28 cellular contexts compared by ENCODE assay signal in genomic region chr19:55320844-55321419, GRCh38. TPM values are rescaled to one million over a fixed set of nuclear protein-coding genes. Genes with fewer than 3 reads are reported as not detected.
DNase-seq lines count a peak whose midpoint lies in the region; ATAC-seq, FAIRE-seq and TF ChIP-seq lines count a peak whose summit lies in the region.
"Had no signal": no experiment of that assay in that cellular context is flagged by ENCODE, and none has a peak within 500 bp of the region (broad histone marks: within the 10 kb centered on the region; RNA-seq: fewer than 3 reads in every experiment).

No MANE protein-coding gene starts in this region.

- ATAC-seq in left cardiac atrium = no peak
- ATAC-seq: CD8-positive, alpha-beta T cell; GM12878 had no signal

- H3K23me2 ChIP-seq in H1 (ENCODE audit: low read depth, low read length) = peaks cover 2% of the 10 kb centered on the region; the same call in 1 of the 2 replicates

- FAIRE-seq in H1 (lab: Jason Lieb, UNC) = no peak
- FAIRE-seq: GM12878, K562, RCC 7860 had no signal

- TF ChIP-seq RAD21 in H1 (IDR thresholded peaks at IDR 0.05 in 1 of 2, conservative IDR thresholded peaks at IDR 0.05 in 1 of 2; ENCODE audit: low read depth in 2 of 2, low read length in 2 of 2) = no peak

- no peak for TF ChIP-seq EP300 in H1 (IDR thresholded peaks at IDR 0.05; ENCODE audit: borderline replicate concordance in 1 of 2, low read depth in 2 of 2, low read length in 2 of 2)

- no peak overlapping the region for H2BK12ac ChIP-seq in H1 (ENCODE audit: low read depth, low read length)

- peak overlapping the region in 6 of 11 experiments; percentile 4 to 75 (median 58); a peak in 7 of 22 replicates for H3K9ac ChIP-seq in BLaER1 treated with 17β-estradiol and CSF1 and Interleukin-3, amounts not matched to agents 10 nM and 100 nM
- no peak overlapping the region for H3K9ac ChIP-seq in H1 (replicated peaks in 1 of 4; ENCODE audit: extremely low read depth in 1 of 4, low read depth in 3 of 4, low read length in 3 of 4)
- H3K9ac ChIP-seq in colonic mucosa (ENCODE audit: low read depth in 2 of 2, low read length in 2 of 2) = peak overlapping the region in 1 of 2 donors; percentile 50
- H3K9ac ChIP-seq: SK-N-SH had no signal

- DNase-seq in H1 (ENCODE audit: low read depth in 1 of 2, low spot score in 2 of 2) (no peak), colonic mucosa (no peak), UCSD-AML1 (lab: John Stamatoyannopoulos, UW; ENCODE audit: unreplicated experiment) (no peak), left cardiac atrium (no peak)
- DNase-seq in effector CD4-positive, alpha-beta T cell = no peak
- DNase-seq: C1 segment of cervical spinal cord; CD8-positive, alpha-beta T cell; DMS 273 treated with DMSO at 0.1 percent for 48 hours; DMS79; EL; GDM1; GOT3; Kasumi-1; MG63; NCI-H2029; NCI-H69; OCI-M1; SK-N-SH; SW 1271 had no signal

- no peak overlapping the region for H2BK120ac ChIP-seq in H1 (replicated peaks; ENCODE audit: low read depth, low read length)

- no peaks in the 10 kb centered on the region for H3K27me3 ChIP-seq in BLaER1 treated with 17β-estradiol and CSF1 and Interleukin-3, amounts not matched to agents 10 nM and 100 nM
- H3K27me3 ChIP-seq in H1 (replicated peaks in 1 of 4; ENCODE audit: control insufficient read depth in 3 of 4, extremely low read depth in 1 of 4, insufficient read depth in 3 of 4, low read length in 3 of 4) (no peaks in the 10 kb centered on the region), muscle layer of duodenum (ENCODE audit: low read depth, low read length) (peaks cover 3% of the 10 kb centered on the region), colonic mucosa (no peaks in the 10 kb centered on the region)
- H3K27me3 ChIP-seq: MG63 had no signal

- H2AFZ ChIP-seq in H1 (ENCODE audit: low read length) = no peak overlapping the region

- POLR2A ChIA-PET in HEK293 (lab: Yijun Ruan, JAX) = interaction anchor here (1.1 to 3.3 kb wide), 6 partner anchors 18 to 87 kb away, joined by 3 to 21 read pairs (median 4); partner anchors contain the start of genes KMT5C, PPP6R1 and UBE2S
- POLR2A ChIA-PET in H1 (lab: Charles Lee; ENCODE audit: partially characterized antibody) = interaction anchor here (0.6 to 4.3 kb wide), 12 partner anchors 8 to 174 kb away, joined by 3 to 23 read pairs (median 4); partner anchors contain the start of genes KMT5C and UBE2S

- no peak overlapping the region for H2AK5ac ChIP-seq in H1 (ENCODE audit: low read depth, low read length)

- intact Hi-C loops in colonic mucosa (cut with DNase I) (no loop called here), left cardiac atrium (cut with DNase I) (no loop called here)

- H3K79me1 ChIP-seq in H1 (ENCODE audit: low read depth, low read length) = no peaks in the 10 kb centered on the region

- H3K4me3 ChIP-seq in BLaER1 treated with 17β-estradiol and CSF1 and Interleukin-3, amounts not matched to agents 10 nM and 100 nM = peak overlapping the region in 4 of 10 experiments; percentile 18 to 63 (median 50); a peak in 5 of 20 replicates
- H3K4me3 ChIP-seq in HEK293 (ENCODE audit: low read depth, low read length) (no peak overlapping the region), H1 (ENCODE audit: extremely low read depth in 1 of 4, insufficient read depth in 2 of 4, low read depth in 3 of 4, low read length in 4 of 4) (no peak overlapping the region), muscle layer of duodenum (ENCODE audit: low read depth in 1 of 2, low read length in 2 of 2) (peak overlapping the region in 1 of 2 donors; percentile 37), colonic mucosa (no peak overlapping the region)
- H3K4me3 ChIP-seq: GM12878, K562, MG63 had no signal

- peak overlapping the region in 3 of 11 experiments; percentile 31 to 81 (median 80); a peak in 4 of 22 replicates for H3K27ac ChIP-seq in BLaER1 treated with 17β-estradiol and CSF1 and Interleukin-3, amounts not matched to agents 10 nM and 100 nM
- H3K27ac ChIP-seq in HEK293 (ENCODE audit: extremely low read depth, low read depth, low read length) (no peak overlapping the region), H1 (ENCODE audit: low read depth, low read length) (no peak overlapping the region), muscle layer of duodenum (ENCODE audit: low read length) (peak overlapping the region; percentile 67), colonic mucosa (no peak overlapping the region)

- no peak overlapping the region for H3K4ac ChIP-seq in H1 (replicated peaks; ENCODE audit: insufficient read length, low read depth, low read length)

- no peaks in the 10 kb centered on the region for H3K79me2 ChIP-seq in H1 (ENCODE audit: control insufficient read depth in 1 of 2, insufficient read depth in 2 of 2, low read length in 2 of 2)

- no peak overlapping the region for H3K23ac ChIP-seq in H1 (ENCODE audit: insufficient read length)

- no peak for TF ChIP-seq POLR2A in H1 (IDR thresholded peaks at IDR 0.05; ENCODE audit: control extremely low read depth in 1 of 2, low read depth in 2 of 2, low read length in 2 of 2)

- H2BK5ac ChIP-seq in H1 (ENCODE audit: low read depth, low read length) = no peak overlapping the region

- no peak overlapping the region for H2BK15ac ChIP-seq in H1 (ENCODE audit: low read length)

- peak overlapping the region; percentile 58; the same call in 1 of the 2 replicates for H4K8ac ChIP-seq in H1 (ENCODE audit: extremely low read depth, insufficient read depth, low read length)

- CTCF ChIA-PET in HEK293 (lab: Yijun Ruan, JAX) (interaction anchor here (0.7 to 6.6 kb wide), 5 partner anchors 19 to 519 kb away, joined by 3 to 41 read pairs (median 3); partner anchors contain the start of gene KMT5C), H1 (lab: Charles Lee; ENCODE audit: partially characterized antibody) (interaction anchor here (0.7 to 2.7 kb wide), 10 partner anchors 9 to 110 kb away, joined by 3 to 18 read pairs (median 7); partner anchors contain the start of gene TMEM238)

- peaks cover 48 to 59% (median 52%) of the 10 kb centered on the region in 10 experiments for H3K4me1 ChIP-seq in BLaER1 treated with 17β-estradiol and CSF1 and Interleukin-3, amounts not matched to agents 10 nM and 100 nM
- H3K4me1 ChIP-seq in HEK293 (ENCODE audit: control insufficient read depth, insufficient read depth, low read length) (no peaks in the 10 kb centered on the region), H1 (replicated peaks in 1 of 4; ENCODE audit: control insufficient read depth in 3 of 4, insufficient read depth in 4 of 4, low read length in 3 of 4) (peaks cover 0 to 10% (median 5%) of the 10 kb centered on the region in 4 experiments; a peak in 6 of 7 replicates), muscle layer of duodenum (ENCODE audit: control insufficient read depth in 1 of 2, insufficient read depth in 2 of 2, low read length in 2 of 2) (no peaks in the 10 kb centered on the region), colonic mucosa (no peaks in the 10 kb centered on the region)

- no peak overlapping the region for H3K56ac ChIP-seq in H1 (replicated peaks; ENCODE audit: insufficient read length, low read depth, low read length)

- peak overlapping the region; percentile 58 to 97 (median 82) for H3K4me2 ChIP-seq in BLaER1 treated with 17β-estradiol and CSF1 and Interleukin-3, amounts not matched to agents 10 nM and 100 nM
- no peak overlapping the region; a peak in 1 of 4 replicates for H3K4me2 ChIP-seq in H1 (ENCODE audit: insufficient read depth in 1 of 2, low read depth in 2 of 2, low read length in 2 of 2)
- H3K4me2 ChIP-seq: SK-N-SH had no signal

- no peak overlapping the region for H4K5ac ChIP-seq in H1 (ENCODE audit: insufficient read length, low read depth, low read length)

- peaks cover 0 to 27% (median 0%) of the 10 kb centered on the region in 11 experiments; a peak in 3 of 22 replicates for H4K20me1 ChIP-seq in BLaER1 treated with 17β-estradiol and CSF1 and Interleukin-3, amounts not matched to agents 10 nM and 100 nM
- H4K20me1 ChIP-seq in H1 (replicated peaks in 1 of 2; ENCODE audit: control insufficient read depth in 1 of 2, insufficient read depth in 2 of 2, low read length in 2 of 2) = no peaks in the 10 kb centered on the region

- no peak for TF ChIP-seq CTCF in HEK293 (tag by site-specific recombination; IDR thresholded peaks at IDR 0.05)
- TF ChIP-seq CTCF in H1 (IDR thresholded peaks at IDR 0.05; ENCODE audit: control extremely low read depth in 1 of 3, insufficient read depth in 1 of 3, low read depth in 1 of 3, low read length in 3 of 3) = no peak
- TF ChIP-seq CTCF in colonic mucosa (IDR thresholded peaks at IDR 0.05) = no peak

- no peak overlapping the region for H4K91ac ChIP-seq in H1 (replicated peaks; ENCODE audit: insufficient read length, low read length)

- peaks cover 0 to 5% (median 0%) of the 10 kb centered on the region in 11 experiments; a peak in 1 of 22 replicates for H3K9me3 ChIP-seq in BLaER1 treated with 17β-estradiol and CSF1 and Interleukin-3, amounts not matched to agents 10 nM and 100 nM (replicated peaks in 1 of 11)
- H3K9me3 ChIP-seq in HEK293 (ENCODE audit: control insufficient read depth, insufficient read depth, low read depth, low read length) (no peaks in the 10 kb centered on the region), H1 (ENCODE audit: insufficient read depth in 2 of 2, low read depth in 1 of 2, low read length in 1 of 2) (no peaks in the 10 kb centered on the region), muscle layer of duodenum (ENCODE audit: control insufficient read depth in 1 of 2, low read length in 2 of 2) (no peaks in the 10 kb centered on the region), colonic mucosa (no peaks in the 10 kb centered on the region)
- H3K9me3 ChIP-seq: MG63, SK-N-SH had no signal

- no peak overlapping the region for H3K14ac ChIP-seq in H1 (ENCODE audit: insufficient read length)

- H3K18ac ChIP-seq in H1 (ENCODE audit: extremely low read depth, low read length) = no peak overlapping the region

- H3K36me3 ChIP-seq in BLaER1 treated with 17β-estradiol and CSF1 and Interleukin-3, amounts not matched to agents 10 nM and 100 nM = peaks cover 0 to 48% (median 0%) of the 10 kb centered on the region in 11 experiments; a peak in 9 of 22 replicates
- H3K36me3 ChIP-seq in HEK293 (ENCODE audit: control insufficient read depth in 2 of 2, insufficient read depth in 1 of 2, low read length in 2 of 2) (no peaks in the 10 kb centered on the region), H1 (ENCODE audit: control insufficient read depth in 2 of 4, insufficient read depth in 4 of 4, low read length in 3 of 4) (no peaks in the 10 kb centered on the region), muscle layer of duodenum (ENCODE audit: control insufficient read depth in 1 of 2, insufficient read depth in 2 of 2, low read length in 2 of 2) (no peaks in the 10 kb centered on the region), colonic mucosa (no peaks in the 10 kb centered on the region)
- H3K36me3 ChIP-seq: MG63 had no signal

- H2BK20ac ChIP-seq in H1 (ENCODE audit: low read length) = no peak overlapping the region

- WGBS in H1 (ENCODE audit: extremely low coverage in 1 of 2, insufficient coverage in 1 of 2, insufficient read length in 1 of 2, insufficient replicate concordance in 2 of 2, low coverage in 1 of 2, low lambda C conversion rate in 2 of 2, missing lambda C conversion rate in 1 of 2), 2 experiments = 89% methylated on average over 6 of the region's 8 CpGs; no CpG with 5 or more reads in 1 of the 2 experiments

RNA-seq across cellular contexts. Expression of gene TMEM150B, which starts 4.2 kb away (rescaled TPM):
- 0.88 and 0.91 TPM in 2 replicates for total RNA-seq in H1 (2021; fragmentation: NEBNext Ultra II Directional; extraction: Animal tissue kit (Norgen Biotek cat#: 25700))
- 0.41 and 0.46 TPM in 2 replicates for polyA plus RNA-seq in H1 (2011; rRNA removed)
- 0.39 TPM for polyA plus RNA-seq in H1 (2011; cell fraction: cytosol; rRNA removed)
- polyA plus RNA-seq in H1 (2011; cell fraction: nucleus; rRNA removed) = 0.27 TPM
- polyA plus RNA-seq in H1 (2012, experiment 1 of 2) = 0.20 to 0.63 TPM (median 0.27 TPM) in 3 of 4 replicates, not detected in the other
- polyA plus RNA-seq in H1 (2012, experiment 2 of 2) = 0.31 TPM
- polyA plus RNA-seq in H1 (2013, experiment 1 of 2) = 0.34 TPM
- 0.22 TPM for polyA plus RNA-seq in H1 (2013, experiment 2 of 2)
- 0.35 TPM in 1 of 2 replicates, not detected in the other for polyA minus RNA-seq in H1 (2011; rRNA and poly(A)+ RNA removed)
- not detected for polyA minus RNA-seq in H1 (2011; cell fraction: cytosol; rRNA and poly(A)+ RNA removed)
- not detected for polyA minus RNA-seq in H1 (2011; cell fraction: nucleus; rRNA and poly(A)+ RNA removed)
- total RNA-seq in colonic mucosa = 10 to 100 TPM in 1 of 2 donors, 1 to 10 TPM in 1; 9.7 to 47.2 TPM
- 1 to 10 TPM; 3.1 to 3.6 TPM for total RNA-seq in left cardiac atrium
- total RNA-seq: A172; CD8-positive, alpha-beta T cell; HT1080; NCI-H460 had no signal
- polyA plus RNA-seq: SK-N-SH had no signal

RNA-seq across cellular contexts. Expression of gene KMT5C, which starts 18.7 kb away (rescaled TPM):
- 31.5 and 33.4 TPM in 2 replicates for total RNA-seq in H1 (2021; fragmentation: NEBNext Ultra II Directional; extraction: Animal tissue kit (Norgen Biotek cat#: 25700))
- polyA plus RNA-seq in H1 (2011; rRNA removed) = 24.9 and 59.4 TPM in 2 replicates
- 51.5 TPM for polyA plus RNA-seq in H1 (2011; cell fraction: cytosol; rRNA removed)
- polyA plus RNA-seq in H1 (2011; cell fraction: nucleus; rRNA removed) = 148 TPM
- polyA plus RNA-seq in H1 (2012, experiment 1 of 2) = 23.9 to 39.0 TPM (median 36.7 TPM) in 4 replicates
- polyA plus RNA-seq in H1 (2012, experiment 2 of 2) = 19.9 TPM
- polyA plus RNA-seq in H1 (2013, experiment 1 of 2) = 19.6 TPM
- 16.4 TPM for polyA plus RNA-seq in H1 (2013, experiment 2 of 2)
- 11.4 and 23.8 TPM in 2 replicates for polyA minus RNA-seq in H1 (2011; rRNA and poly(A)+ RNA removed)
- polyA minus RNA-seq in H1 (2011; cell fraction: cytosol; rRNA and poly(A)+ RNA removed) = 15.4 TPM
- 45.0 TPM for polyA minus RNA-seq in H1 (2011; cell fraction: nucleus; rRNA and poly(A)+ RNA removed)
- total RNA-seq in colonic mucosa (10 to 100 TPM; 14.9 to 24.9 TPM), left cardiac atrium (1 to 10 TPM; 6.7 to 6.9 TPM)

RNA-seq across cellular contexts. Expression of gene COX6B2, which starts 33.6 kb away (rescaled TPM):
- 6.4 and 6.5 TPM in 2 replicates for total RNA-seq in H1 (2021; fragmentation: NEBNext Ultra II Directional; extraction: Animal tissue kit (Norgen Biotek cat#: 25700))
- polyA plus RNA-seq in H1 (2011; rRNA removed) = 4.9 and 12.2 TPM in 2 replicates
- 8.4 TPM for polyA plus RNA-seq in H1 (2011; cell fraction: cytosol; rRNA removed)
- polyA plus RNA-seq in H1 (2011; cell fraction: nucleus; rRNA removed) = 45.5 TPM
- 3.7 to 7.0 TPM (median 4.7 TPM) in 4 replicates for polyA plus RNA-seq in H1 (2012, experiment 1 of 2)
- polyA plus RNA-seq in H1 (2012, experiment 2 of 2) = 2.4 TPM
- polyA plus RNA-seq in H1 (2013, experiment 1 of 2) = 4.6 TPM
- 3.5 TPM for polyA plus RNA-seq in H1 (2013, experiment 2 of 2)
- polyA minus RNA-seq in H1 (2011; rRNA and poly(A)+ RNA removed) = 2.6 and 7.3 TPM in 2 replicates
- polyA minus RNA-seq in H1 (2011; cell fraction: cytosol; rRNA and poly(A)+ RNA removed) = 3.2 TPM
- polyA minus RNA-seq in H1 (2011; cell fraction: nucleus; rRNA and poly(A)+ RNA removed) = 3.5 TPM
- total RNA-seq in colonic mucosa = 10 to 100 TPM; 12.9 to 15.2 TPM
- not detected for total RNA-seq in left cardiac atrium
- total RNA-seq: GM12878, HT1080, NCI-H460 had no signal

RNA-seq across cellular contexts. Expression of gene BRSK1, which starts 37.1 kb away (rescaled TPM):
- 32.7 and 33.6 TPM in 2 replicates for total RNA-seq in H1 (2021; fragmentation: NEBNext Ultra II Directional; extraction: Animal tissue kit (Norgen Biotek cat#: 25700))
- 27.6 and 55.2 TPM in 2 replicates for polyA plus RNA-seq in H1 (2011; rRNA removed)
- 51.4 TPM for polyA plus RNA-seq in H1 (2011; cell fraction: cytosol; rRNA removed)
- polyA plus RNA-seq in H1 (2011; cell fraction: nucleus; rRNA removed) = 281 TPM
- polyA plus RNA-seq in H1 (2012, experiment 1 of 2) = 32.1 to 43.0 TPM (median 39.5 TPM) in 4 replicates
- polyA plus RNA-seq in H1 (2012, experiment 2 of 2) = 19.0 TPM
- 19.6 TPM for polyA plus RNA-seq in H1 (2013, experiment 1 of 2)
- polyA plus RNA-seq in H1 (2013, experiment 2 of 2) = 16.3 TPM
- 10.9 and 17.1 TPM in 2 replicates for polyA minus RNA-seq in H1 (2011; rRNA and poly(A)+ RNA removed)
- 14.6 TPM for polyA minus RNA-seq in H1 (2011; cell fraction: cytosol; rRNA and poly(A)+ RNA removed)
- polyA minus RNA-seq in H1 (2011; cell fraction: nucleus; rRNA and poly(A)+ RNA removed) = 30.8 TPM
- total RNA-seq in colonic mucosa = 1 to 10 TPM in 1 of 2 donors, under 1 TPM in 1; 0.59 to 2.3 TPM
- total RNA-seq in left cardiac atrium = 10 to 100 TPM in 1 of 2 donors, 1 to 10 TPM in 1; 9.1 to 19.5 TPM

RNA-seq across cellular contexts. Expression of gene HSPBP1, which starts 41.0 kb away (rescaled TPM):
- 63.4 and 68.8 TPM in 2 replicates for total RNA-seq in H1 (2021; fragmentation: NEBNext Ultra II Directional; extraction: Animal tissue kit (Norgen Biotek cat#: 25700))
- 100 and 111 TPM in 2 replicates for polyA plus RNA-seq in H1 (2011; rRNA removed)
- 86.6 TPM for polyA plus RNA-seq in H1 (2011; cell fraction: cytosol; rRNA removed)
- 74.0 TPM for polyA plus RNA-seq in H1 (2011; cell fraction: nucleus; rRNA removed)
- polyA plus RNA-seq in H1 (2012, experiment 1 of 2) = 44.6 to 69.6 TPM (median 66.9 TPM) in 4 replicates
- polyA plus RNA-seq in H1 (2012, experiment 2 of 2) = 84.2 TPM
- polyA plus RNA-seq in H1 (2013, experiment 1 of 2) = 34.0 TPM
- 34.1 TPM for polyA plus RNA-seq in H1 (2013, experiment 2 of 2)
- polyA minus RNA-seq in H1 (2011; rRNA and poly(A)+ RNA removed) = 16.1 and 17.2 TPM in 2 replicates
- polyA minus RNA-seq in H1 (2011; cell fraction: cytosol; rRNA and poly(A)+ RNA removed) = 28.0 TPM
- polyA minus RNA-seq in H1 (2011; cell fraction: nucleus; rRNA and poly(A)+ RNA removed) = 21.6 TPM
- total RNA-seq in colonic mucosa (10 to 100 TPM; 29.0 to 82.3 TPM), left cardiac atrium (10 to 100 TPM; 26.4 to 35.8 TPM)

Comparison
In these comparisons a context has a peak if more than half of its experiments do, and no peak if none do; other contexts are left out.
1. H3K4me2 ChIP-seq: peak in BLaER1 treated with 17β-estradiol and CSF1 and Interleukin-3, amounts not matched to agents 10 nM and 100 nM (11 of 11); none in H1 (0 of 2).
2. H3K9ac ChIP-seq: peak in BLaER1 treated with 17β-estradiol and CSF1 and Interleukin-3, amounts not matched to agents 10 nM and 100 nM (6 of 11); none in H1 (0 of 4).